In genomic region chr7:81420526-81420925, GRCh38 we compare ENCODE assay signal across 17 cellular contexts.
DNase-seq lines count a peak whose midpoint lies in the region; ATAC-seq, FAIRE-seq and TF ChIP-seq lines count a peak whose summit lies in the region.
"Had no signal": no experiment of that assay in that cellular context is flagged by ENCODE, and none has a peak within 500 bp of the region (broad histone marks: within the 10 kb centered on the region; RNA-seq: fewer than 3 reads in every experiment).

No MANE protein-coding gene starts in this region.

- no peaks in the 10 kb centered on the region for H3K36me3 ChIP-seq in HCT116 (ENCODE audit: control insufficient read depth in 1 of 2, insufficient read depth in 2 of 2, low read length in 2 of 2)
- no peaks in the 10 kb centered on the region for H3K36me3 ChIP-seq in hepatocyte (replicated peaks; ENCODE audit: insufficient read depth, low read depth)
- no peaks in the 10 kb centered on the region for H3K36me3 ChIP-seq in mucosa of descending colon (ENCODE audit: low read depth)
- H3K36me3 ChIP-seq in A673 (ENCODE audit: insufficient read depth, low read length, poor library complexity, severe bottlenecking), result no peaks in the 10 kb centered on the region
- H3K36me3 ChIP-seq: BLaER1 treated with 17β-estradiol and CSF1 and Interleukin-3, amounts not matched to agents 10 nM and 100 nM; HAP-1 had no signal

- H4K20me1 ChIP-seq in HCT116 (ENCODE audit: insufficient read depth) (no peaks in the 10 kb centered on the region), hepatocyte (ENCODE audit: insufficient read depth, poor library complexity, severe bottlenecking) (no peaks in the 10 kb centered on the region)
- H4K20me1 ChIP-seq: BLaER1 treated with 17β-estradiol and CSF1 and Interleukin-3, amounts not matched to agents 10 nM and 100 nM had no signal

- CTCF ChIA-PET in A549 (lab: Yijun Ruan, JAX), result no interaction called here
- CTCF ChIA-PET in HCT116 (lab: Charles Lee), result interaction anchor here (1.8 kb wide), 1 partner anchor 49 kb away, joined by 4 read pairs; no protein-coding TSS in a partner anchor
- CTCF ChIA-PET in A673 (lab: Charles Lee), result no interaction called here

- no peak overlapping the region for H3K9ac ChIP-seq in HCT116 (ENCODE audit: low read length)
- H3K9ac ChIP-seq: BLaER1 treated with 17β-estradiol and CSF1 and Interleukin-3, amounts not matched to agents 10 nM and 100 nM had no signal

- H3K4me2 ChIP-seq in A549 (no peak overlapping the region), HCT116 (ENCODE audit: low read length) (no peak overlapping the region), hepatocyte (no peak overlapping the region)
- H3K4me2 ChIP-seq: BLaER1 treated with 17β-estradiol and CSF1 and Interleukin-3, amounts not matched to agents 10 nM and 100 nM had no signal

- BruUV-seq in HCT116 (replicated peaks; lab: Mats Ljungman, UMichigan), result no TSS peak
- no TSS peak for BruUV-seq in A673 (replicated peaks; lab: Mats Ljungman, UMichigan)

- POLR2A ChIA-PET in A549 (lab: Yijun Ruan, JAX), result no interaction called here
- POLR2A ChIA-PET in HCT116 (lab: Charles Lee), result no interaction called here
- POLR2A ChIA-PET in A673 (lab: Charles Lee; ENCODE audit: low non-redundant PET), result no interaction called here

- H2AFZ ChIP-seq in HCT116 (ENCODE audit: low read depth, low read length, poor library complexity, severe bottlenecking) (peak overlapping the region; percentile 7), hepatocyte (peak overlapping the region; percentile 42)

- intact Hi-C loops in HCT116 (cut with micrococcal nuclease), result no loop called here
- intact Hi-C loops in mucosa of descending colon (cut with DNase I, micrococcal nuclease), result no loop called here
- intact Hi-C loops in A673 (cut with micrococcal nuclease; ENCODE audit: unreplicated experiment), result no loop called here

- H3K27me3 ChIP-seq in HCT116 (ENCODE audit: insufficient read depth, low read length), result no peaks in the 10 kb centered on the region
- H3K27me3 ChIP-seq in hepatocyte, result no peaks in the 10 kb centered on the region
- H3K27me3 ChIP-seq in A673 (replicated peaks; ENCODE audit: insufficient read depth, low read depth, low read length, poor library complexity), result peaks cover 3% of the 10 kb centered on the region
- H3K27me3 ChIP-seq: BLaER1 treated with 17β-estradiol and CSF1 and Interleukin-3, amounts not matched to agents 10 nM and 100 nM had no signal

- TF ChIP-seq CTCF in A549 (IDR thresholded peaks at IDR 0.05) (no peak), HCT116 (IDR thresholded peaks at IDR 0.05 in 2 of 3, conservative IDR thresholded peaks at IDR 0.05 in 1 of 3; ENCODE audit: borderline replicate concordance in 1 of 3, insufficient read depth in 1 of 3, low read depth in 2 of 3, low read length in 2 of 3) (no peak), hepatocyte (IDR thresholded peaks at IDR 0.05; ENCODE audit: poor library complexity) (no peak), mucosa of descending colon (IDR thresholded peaks at IDR 0.05) (no peak), A673 (conservative IDR thresholded peaks at IDR 0.05; ENCODE audit: low read depth, low read length) (no peak)

- no peak for ATAC-seq in A549
- ATAC-seq in HCT116, result no peak
- ATAC-seq in mucosa of descending colon, result peak; percentile 59
- ATAC-seq: CD8-positive, alpha-beta T cell; GM12878 had no signal

- H3K9me3 ChIP-seq in A549, result no peaks in the 10 kb centered on the region
- no peaks in the 10 kb centered on the region for H3K9me3 ChIP-seq in HCT116 (ENCODE audit: control insufficient read depth in 1 of 2, insufficient read depth in 1 of 2, low read depth in 1 of 2, low read length in 2 of 2)
- no peaks in the 10 kb centered on the region for H3K9me3 ChIP-seq in hepatocyte (ENCODE audit: low read depth)
- H3K9me3 ChIP-seq in mucosa of descending colon, result no peaks in the 10 kb centered on the region
- H3K9me3 ChIP-seq in A673 (ENCODE audit: low read depth, low read length, poor library complexity, severe bottlenecking), result no peaks in the 10 kb centered on the region
- H3K9me3 ChIP-seq: BLaER1 treated with 17β-estradiol and CSF1 and Interleukin-3, amounts not matched to agents 10 nM and 100 nM; HAP-1 had no signal

- TF ChIP-seq EP300 in A549 (IDR thresholded peaks at IDR 0.05), result no peak

- no peak overlapping the region for H3K27ac ChIP-seq in A549
- no peak overlapping the region for H3K27ac ChIP-seq in HCT116 (ENCODE audit: low read depth, low read length)
- H3K27ac ChIP-seq in hepatocyte, result peak overlapping the region; percentile 66
- H3K27ac ChIP-seq in A673 (ENCODE audit: low read depth, low read length, poor library complexity, severe bottlenecking), result no peak overlapping the region
- H3K27ac ChIP-seq: 22Rv1; BLaER1 treated with 17β-estradiol and CSF1 and Interleukin-3, amounts not matched to agents 10 nM and 100 nM had no signal

- FAIRE-seq in A549 (lab: Jason Lieb, UNC), result peak; percentile 7
- FAIRE-seq: GM12878, H1 had no signal

- no peak for TF ChIP-seq POLR2A in A549 (IDR thresholded peaks at IDR 0.05; ENCODE audit: low read length)
- TF ChIP-seq POLR2A in HCT116 (IDR thresholded peaks at IDR 0.05; ENCODE audit: borderline replicate concordance, extremely low read depth, insufficient read depth, insufficient read length), result no peak

- DNase-seq in A549 (ENCODE audit: low read depth in 1 of 2, low spot score in 1 of 2) (no peak), HCT116 (ENCODE audit: low read depth, low spot score) (no peak), hepatocyte (ENCODE audit: low spot score) (peak; percentile 30), mucosa of descending colon (no peak), SKM-1 (lab: John Stamatoyannopoulos, UW; ENCODE audit: unreplicated experiment) (no peak), NCI-H774 (lab: John Stamatoyannopoulos, UW) (no peak), A673 (ENCODE audit: low spot score) (no peak)
- no peak for DNase-seq in stimulated activated CD4-positive, alpha-beta T cell treated with anti-CD3 and anti-CD28 coated beads, Interleukin-4, amount 100 ng/mL, for 1 hour
- DNase-seq: Calu3; CD8-positive, alpha-beta T cell; DND-41; EL had no signal

- H3K9me2 ChIP-seq in HCT116 (ENCODE audit: insufficient read depth) (no peaks in the 10 kb centered on the region; the same call in 1 of the 2 replicates), hepatocyte (replicated peaks; ENCODE audit: insufficient read depth) (no peaks in the 10 kb centered on the region)

- TF ChIP-seq RAD21 in A549 (conservative IDR thresholded peaks at IDR 0.05 in 1 of 2, IDR thresholded peaks at IDR 0.05 in 1 of 2) (no peak), HCT116 (IDR thresholded peaks at IDR 0.05; ENCODE audit: low read depth) (no peak)

- H3K4me1 ChIP-seq in A549 (0 out of 3 replicates have a peak, but pooled peaks cover 3% of the 10 kb centered on the region), HCT116 (ENCODE audit: control insufficient read depth in 1 of 2, insufficient read depth in 2 of 2, low read length in 2 of 2) (no peaks in the 10 kb centered on the region), hepatocyte (ENCODE audit: insufficient read depth) (peaks cover 6% of the 10 kb centered on the region), mucosa of descending colon (ENCODE audit: low read depth) (no peaks in the 10 kb centered on the region), A673 (ENCODE audit: insufficient read depth, low read length, poor library complexity, severe bottlenecking) (no peaks in the 10 kb centered on the region)

- no peak overlapping the region for H3K4me3 ChIP-seq in A549
- no peak overlapping the region for H3K4me3 ChIP-seq in HCT116 (replicated peaks in 1 of 2; ENCODE audit: low read depth in 1 of 2, low read length in 2 of 2)
- H3K4me3 ChIP-seq in hepatocyte, result no peak overlapping the region
- H3K4me3 ChIP-seq in mucosa of descending colon, result no peak overlapping the region
- no peak overlapping the region for H3K4me3 ChIP-seq in A673 (ENCODE audit: low read depth, low read length, poor library complexity, severe bottlenecking)
- H3K4me3 ChIP-seq: BLaER1 treated with 17β-estradiol and CSF1 and Interleukin-3, amounts not matched to agents 10 nM and 100 nM; GM12878; HAP-1 had no signal

- H3K79me2 ChIP-seq in HCT116 (ENCODE audit: insufficient read depth, low read length) (no peaks in the 10 kb centered on the region), hepatocyte (no peaks in the 10 kb centered on the region)

- RAD21 ChIA-PET in HCT116 (lab: Charles Lee; ENCODE audit: low non-redundant PET in 1 of 2, low total read pairs in 2 of 2, uncharacterized antibody in 2 of 2, unreplicated experiment in 2 of 2), result no interaction called here

TF ChIP-seq in A549, 52 proteins besides CTCF, POLR2A, EP300 and RAD21 (continues in another document):
- TF ChIP-seq ZSCAN20 (CRISPR knock-in tag; IDR thresholded peaks at IDR 0.05), result no peak
- no peak for TF ChIP-seq MAZ (IDR thresholded peaks at IDR 0.05; ENCODE audit: borderline replicate concordance, low read depth, low read length)

TF ChIP-seq in HCT116, 20 proteins besides CTCF, POLR2A, EP300 and RAD21:
- TF ChIP-seq ZNF274 (IDR thresholded peaks at IDR 0.05; ENCODE audit: low read depth, low read length), result no peak
- no peak for TF ChIP-seq FOSL1 (IDR thresholded peaks at IDR 0.05; ENCODE audit: low read depth)
